In genomic region chr13:89361909-89362308, GRCh38 we compare ENCODE assay signal across 20 cellular contexts.
DNase-seq lines count a peak whose midpoint lies in the region; ATAC-seq and TF ChIP-seq lines count a peak whose summit lies in the region.
"Had no signal": no experiment of that assay in that cellular context is flagged by ENCODE, and none has a peak within 500 bp of the region (broad histone marks: within the 10 kb centered on the region; RNA-seq: fewer than 3 reads in every experiment).

No MANE protein-coding gene starts in this region.

- TF ChIP-seq POLR2A in stomach (IDR thresholded peaks at IDR 0.05): no peak

- BruUV-seq in Panc1 (replicated peaks; lab: Mats Ljungman, UMichigan): no TSS peak

- no peaks in the 10 kb centered on the region for H3K36me3 ChIP-seq in Panc1 (ENCODE audit: control insufficient read depth, insufficient read depth, low read length)
- no peaks in the 10 kb centered on the region for H3K36me3 ChIP-seq in endodermal cell (ENCODE audit: control insufficient read depth, insufficient read depth, low read length)
- no peaks in the 10 kb centered on the region for H3K36me3 ChIP-seq in stomach
- H3K36me3 ChIP-seq: lower lobe of right lung, transverse colon had no signal

- H3K4me3 Mint-ChIP-seq in endodermal cell: no peak overlapping the region
- H3K4me3 Mint-ChIP-seq: activated CD4-positive, alpha-beta T cell treated with anti-CD3 and anti-CD28 coated beads for 36 hours; activated naive CD4-positive, alpha-beta T cell treated with anti-CD3 and anti-CD28 coated beads, Interleukin-2, amount 50 U/mL, for 24 hours; central memory CD8-positive, alpha-beta T cell; natural killer cell treated with Interleukin-12 subunit alpha and Interleukin-12 subunit beta and Interleukin-15 and Interleukin-18, amount 100 ng/mL, for 72 hours; T-helper 1 cell treated with Interleukin-12 subunit alpha and Interleukin-12 subunit beta and Interleukin-4 antibody, amounts not matched to agents 30 μg/mL and 1 μg/mL, for 36 hours had no signal

- H3K27ac ChIP-seq in Panc1 (ENCODE audit: low read length) (no peak overlapping the region), endodermal cell (ENCODE audit: low read depth, low read length) (no peak overlapping the region), stomach (no peak overlapping the region)
- H3K27ac ChIP-seq: lower lobe of right lung, transverse colon had no signal

- TF ChIP-seq EP300 in stomach (IDR thresholded peaks at IDR 0.05): no peak

- intact Hi-C loops in Panc1 (cut with micrococcal nuclease; ENCODE audit: unreplicated experiment) (no loop called here), stomach (cut with DNase I; ENCODE audit: low total_unique reads) (no loop called here)

- CTCF ChIA-PET in Panc1 (lab: Charles Lee): no interaction called here

- H3K36me3 Mint-ChIP-seq in endodermal cell (ENCODE audit: low read depth): no peaks in the 10 kb centered on the region
- H3K36me3 Mint-ChIP-seq: activated naive CD4-positive, alpha-beta T cell treated with anti-CD3 and anti-CD28 coated beads, Interleukin-2, amount 50 U/mL, for 24 hours; natural killer cell treated with Interleukin-12 subunit alpha and Interleukin-12 subunit beta and Interleukin-15 and Interleukin-18, amount 100 ng/mL, for 72 hours had no signal

- no peak overlapping the region for H3K27ac Mint-ChIP-seq in endodermal cell
- H3K27ac Mint-ChIP-seq: activated CD4-positive, alpha-beta T cell treated with anti-CD3 and anti-CD28 coated beads for 36 hours; activated naive CD4-positive, alpha-beta T cell treated with anti-CD3 and anti-CD28 coated beads, Interleukin-2, amount 50 U/mL, for 24 hours; natural killer cell treated with Interleukin-12 subunit alpha and Interleukin-12 subunit beta and Interleukin-15 and Interleukin-18, amount 100 ng/mL, for 72 hours; T-helper 1 cell treated with Interleukin-12 subunit alpha and Interleukin-12 subunit beta and Interleukin-4 antibody, amounts not matched to agents 30 μg/mL and 1 μg/mL, for 36 hours had no signal

- peak; percentile 78 for DNase-seq in NCI-H510A treated with DMSO at 0.1 percent for 48 hours (lab: John Stamatoyannopoulos, UW)
- no peak for DNase-seq in NCI-H510A (lab: John Stamatoyannopoulos, UW)
- DNase-seq in Panc1 (ENCODE audit: low read depth, low spot score): no peak
- no peak for DNase-seq in endodermal cell
- peak; percentile 19 for DNase-seq in renal cortical epithelial cell (ENCODE audit: low read depth)
- no peak for DNase-seq in stomach
- no peak for DNase-seq in GM19240 (ENCODE audit: insufficient read length, low spot score)
- DNase-seq: 8988T; activated CD4-positive, alpha-beta T cell treated with anti-CD3 and anti-CD28 coated beads for 36 hours; GF-D8; hippocampal formation; lower lobe of right lung; NCI-H2171; stimulated activated CD4-positive, alpha-beta T cell treated with anti-CD3 and anti-CD28 coated beads, Interleukin-2, amount 100 ng/mL, for 48 hours; transverse colon had no signal

- no peaks in the 10 kb centered on the region for H3K27me3 ChIP-seq in Panc1 (ENCODE audit: control insufficient read depth, insufficient read depth, low read length)
- H3K27me3 ChIP-seq in endodermal cell (ENCODE audit: control insufficient read depth, insufficient read depth, low read length, poor library complexity, severe bottlenecking): no peaks in the 10 kb centered on the region
- H3K27me3 ChIP-seq in stomach: no peaks in the 10 kb centered on the region
- H3K27me3 ChIP-seq: transverse colon had no signal

- no peak overlapping the region for H3K9ac ChIP-seq in endodermal cell (ENCODE audit: extremely low read depth, low read length, poor library complexity, severe bottlenecking)

- in situ Hi-C loops in Panc1 (cut with HindIII; ENCODE audit: low pct_unique_long_range_greater_than_20kb, low sequenced_read_pairs): no loop called here

- H3K9me3 ChIP-seq in Panc1 (ENCODE audit: control insufficient read depth, insufficient read depth, low read depth, low read length): no peaks in the 10 kb centered on the region
- no peaks in the 10 kb centered on the region for H3K9me3 ChIP-seq in endodermal cell (ENCODE audit: control insufficient read depth, low read length)
- peaks cover 0 to 9% (median 0%) of the 10 kb centered on the region in 4 donors for H3K9me3 ChIP-seq in stomach
- H3K9me3 ChIP-seq: lower lobe of right lung, transverse colon had no signal

- no peak overlapping the region for H3K4me3 ChIP-seq in Panc1 (ENCODE audit: low read depth in 2 of 2, low read length in 2 of 2)
- H3K4me3 ChIP-seq in endodermal cell (ENCODE audit: low read length): no peak overlapping the region
- no peak overlapping the region for H3K4me3 ChIP-seq in stomach
- H3K4me3 ChIP-seq: lower lobe of right lung, transverse colon had no signal

- ATAC-seq in Panc1: no peak
- no peak for ATAC-seq in GM21737 (IDR thresholded peaks at IDR 0.05; ENCODE audit: unreplicated experiment)
- ATAC-seq: activated CD4-positive, alpha-beta T cell treated with anti-CD3 and anti-CD28 coated beads for 36 hours; lower lobe of right lung; natural killer cell treated with Interleukin-12 subunit alpha and Interleukin-12 subunit beta and Interleukin-15 and Interleukin-18, amount 100 ng/mL, for 72 hours had no signal

- H3K27me3 Mint-ChIP-seq in endodermal cell (ENCODE audit: insufficient read depth): peaks cover 10% of the 10 kb centered on the region
- H3K27me3 Mint-ChIP-seq: activated CD4-positive, alpha-beta T cell treated with anti-CD3 and anti-CD28 coated beads for 36 hours; activated naive CD4-positive, alpha-beta T cell treated with anti-CD3 and anti-CD28 coated beads, Interleukin-2, amount 50 U/mL, for 24 hours; central memory CD8-positive, alpha-beta T cell; natural killer cell treated with Interleukin-12 subunit alpha and Interleukin-12 subunit beta and Interleukin-15 and Interleukin-18, amount 100 ng/mL, for 72 hours had no signal

- 94 to 98% methylated on average over 4 of the region's 4 CpGs for whole genome bisulfite sequencing in endodermal cell (ENCODE audit: insufficient coverage in 1 of 2, insufficient read length in 1 of 2), 2 experiments
- 83 to 91% (median 89%) methylated on average over 4 of the region's 4 CpGs for WGBS in stomach, 5 donors

- H3K4me1 ChIP-seq in Panc1 (ENCODE audit: control insufficient read depth, insufficient read depth, low read length) (no peaks in the 10 kb centered on the region), endodermal cell (ENCODE audit: control insufficient read depth, insufficient read depth, low read length) (no peaks in the 10 kb centered on the region), stomach (no peaks in the 10 kb centered on the region)
- H3K4me1 ChIP-seq: lower lobe of right lung, transverse colon had no signal

- no peaks in the 10 kb centered on the region for H3K9me3 Mint-ChIP-seq in endodermal cell

- H3K4me1 Mint-ChIP-seq in endodermal cell: no peaks in the 10 kb centered on the region
- H3K4me1 Mint-ChIP-seq: activated CD4-positive, alpha-beta T cell treated with anti-CD3 and anti-CD28 coated beads for 36 hours; activated naive CD4-positive, alpha-beta T cell treated with anti-CD3 and anti-CD28 coated beads, Interleukin-2, amount 50 U/mL, for 24 hours; central memory CD8-positive, alpha-beta T cell had no signal

- TF ChIP-seq CTCF in Panc1 (IDR thresholded peaks at IDR 0.05) (0 out of 2 replicates have a peak, but pooled peaks have one; percentile 8), endodermal cell (conservative IDR thresholded peaks at IDR 0.05) (peak; percentile 49), stomach (IDR thresholded peaks at IDR 0.05) (no peak)

- POLR2A ChIA-PET in Panc1 (lab: Charles Lee): no interaction called here

Comparison
In these comparisons a context has a peak if more than half of its experiments do, and no peak if none do; other contexts are left out.
1. DNase-seq: peak in NCI-H510A treated with DMSO at 0.1 percent for 48 hours (single experiment) and renal cortical epithelial cell (single experiment); none in NCI-H510A (single experiment), Panc1 (single experiment), endodermal cell (single experiment), stomach (single experiment) and GM19240 (single experiment).
2. CTCF ChIP-seq: peak in Panc1 (single experiment) and endodermal cell (single experiment); none in stomach (0 of 7).